Comparison of ENCODE assay signal across 1 cellular context in the genomic region with DNA sequence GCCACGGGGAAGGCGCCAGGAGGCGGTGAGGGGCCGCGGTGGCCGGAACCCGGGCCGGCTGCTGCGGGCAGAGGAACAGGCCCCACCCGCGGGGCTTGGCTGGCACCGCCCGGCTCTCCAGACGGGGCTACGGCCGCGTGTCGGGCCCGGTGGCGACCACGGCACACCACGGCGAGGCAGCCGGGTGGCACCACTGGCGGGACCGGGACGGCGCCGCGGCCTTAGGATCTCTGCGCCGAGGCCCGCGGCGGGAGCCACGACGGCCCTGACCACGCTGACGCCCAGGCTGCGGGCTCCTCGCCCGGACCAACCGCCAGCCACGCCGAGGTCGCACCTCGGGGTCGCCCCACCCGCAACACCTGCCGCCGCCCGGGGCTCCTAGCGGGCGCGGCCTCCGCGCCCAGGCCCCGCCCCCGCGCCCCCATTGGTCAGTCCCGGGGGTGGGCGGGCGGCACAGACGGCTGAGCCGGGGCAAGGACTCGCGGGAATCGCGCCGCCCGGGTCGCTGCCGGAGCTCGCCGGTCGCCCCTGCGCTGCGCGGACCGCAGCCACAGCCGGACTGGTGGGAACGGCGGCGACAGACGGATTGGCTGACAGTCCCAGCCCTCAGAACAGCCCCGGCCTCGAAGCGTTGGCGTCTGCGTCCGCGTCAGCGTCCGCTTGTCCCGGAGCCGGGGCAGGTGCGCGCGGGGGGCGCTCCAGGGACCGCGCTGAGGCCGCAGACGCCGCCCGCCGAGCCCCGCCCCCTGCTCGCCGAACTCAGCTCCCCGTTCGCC.
TF ChIP-seq lines count a peak whose summit lies in the region.

A gene with protein sequence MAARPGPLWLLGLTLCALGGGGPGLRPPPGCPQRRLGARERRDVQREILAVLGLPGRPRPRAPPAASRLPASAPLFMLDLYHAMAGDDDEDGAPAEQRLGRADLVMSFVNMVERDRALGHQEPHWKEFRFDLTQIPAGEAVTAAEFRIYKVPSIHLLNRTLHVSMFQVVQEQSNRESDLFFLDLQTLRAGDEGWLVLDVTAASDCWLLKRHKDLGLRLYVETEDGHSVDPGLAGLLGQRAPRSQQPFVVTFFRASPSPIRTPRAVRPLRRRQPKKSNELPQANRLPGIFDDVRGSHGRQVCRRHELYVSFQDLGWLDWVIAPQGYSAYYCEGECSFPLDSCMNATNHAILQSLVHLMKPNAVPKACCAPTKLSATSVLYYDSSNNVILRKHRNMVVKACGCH (plus strand): TSS at position 491 of the 776 bp plus-strand sequence. CDS start 356 bp downstream, outside the sequence.

TF ChIP-seq in HepG2, 621 proteins besides CTCF, POLR2A, EP300 and RAD21 (continued from another document and continues in another):
- TF ChIP-seq SMARCE1 (IDR thresholded peaks at IDR 0.05; ENCODE audit: borderline replicate concordance) (no peak), CHCHD3 (CRISPR knock-in tag; IDR thresholded peaks at IDR 0.05) (0 out of 2 replicates have a peak, but pooled peaks have one; percentile 43), SIN3A (IDR thresholded peaks at IDR 0.05; ENCODE audit: borderline replicate concordance, low read depth, low read length) (no peak), REL (CRISPR knock-in tag; conservative IDR thresholded peaks at IDR 0.05) (no peak), CC2D1A (CRISPR knock-in tag; IDR thresholded peaks at IDR 0.05) (no peak), BCL3 (CRISPR knock-in tag; IDR thresholded peaks at IDR 0.05) (peak; percentile 31; the same call in 1 of the 2 replicates), ZNF709 (CRISPR knock-in tag; IDR thresholded peaks at IDR 0.05) (no peak), ERF (CRISPR knock-in tag; IDR thresholded peaks at IDR 0.05) (no peak), KMT2A (CRISPR knock-in tag; IDR thresholded peaks at IDR 0.05) (no peak), CEBPZ (IDR thresholded peaks at IDR 0.05; ENCODE audit: low read length) (no peak), TFE3 (CRISPR knock-in tag; IDR thresholded peaks at IDR 0.05) (no peak), SP2 (CRISPR knock-in tag; IDR thresholded peaks at IDR 0.05) (no peak), NFYB (CRISPR knock-in tag; IDR thresholded peaks at IDR 0.05) (peak; percentile 51), REST (IDR thresholded peaks at IDR 0.05; ENCODE audit: borderline replicate concordance in 1 of 2, low read depth in 1 of 2, low read length in 2 of 2) (no peak), MEF2D (CRISPR knock-in tag; IDR thresholded peaks at IDR 0.05) (no peak), ZNF772 (CRISPR knock-in tag; IDR thresholded peaks at IDR 0.05) (no peak), HDAC2 (CRISPR knock-in tag; IDR thresholded peaks at IDR 0.05) (no peak), ZNF615 (CRISPR knock-in tag; IDR thresholded peaks at IDR 0.05; ENCODE audit: borderline replicate concordance) (no peak), ZNF589 (CRISPR knock-in tag; conservative IDR thresholded peaks at IDR 0.05) (no peak), WIZ (CRISPR knock-in tag; IDR thresholded peaks at IDR 0.05) (no peak), SNAPC5 (CRISPR knock-in tag; IDR thresholded peaks at IDR 0.05; ENCODE audit: borderline replicate concordance) (no peak), ZNF572 (CRISPR knock-in tag; IDR thresholded peaks at IDR 0.05) (no peak), HCFC1 (IDR thresholded peaks at IDR 0.05; ENCODE audit: low read depth, low read length) (no peak), KAT2B (IDR thresholded peaks at IDR 0.05; ENCODE audit: borderline replicate concordance, low read depth, low read length) (no peak)
- TF ChIP-seq, protein P1, sequence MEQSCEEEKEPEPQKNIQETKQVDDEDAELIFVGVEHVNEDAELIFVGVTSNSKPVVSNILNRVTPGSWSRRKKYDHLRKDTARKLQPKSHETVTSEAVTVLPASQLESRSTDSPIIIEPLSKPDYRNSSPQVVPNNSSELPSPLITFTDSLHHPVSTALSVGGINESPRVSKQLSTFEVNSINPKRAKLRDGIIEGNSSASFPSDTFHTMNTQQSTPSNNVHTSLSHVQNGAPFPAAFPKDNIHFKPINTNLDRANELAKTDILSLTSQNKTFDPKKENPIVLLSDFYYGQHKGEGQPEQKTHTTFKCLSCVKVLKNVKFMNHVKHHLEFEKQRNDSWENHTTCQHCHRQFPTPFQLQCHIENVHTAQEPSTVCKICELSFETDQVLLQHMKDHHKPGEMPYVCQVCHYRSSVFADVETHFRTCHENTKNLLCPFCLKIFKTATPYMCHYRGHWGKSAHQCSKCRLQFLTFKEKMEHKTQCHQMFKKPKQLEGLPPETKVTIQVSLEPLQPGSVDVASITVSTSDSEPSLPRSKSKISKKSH (CRISPR knock-in tag; IDR thresholded peaks at IDR 0.05; ENCODE audit: borderline replicate concordance) = no peak
- TF ChIP-seq, protein P2, sequence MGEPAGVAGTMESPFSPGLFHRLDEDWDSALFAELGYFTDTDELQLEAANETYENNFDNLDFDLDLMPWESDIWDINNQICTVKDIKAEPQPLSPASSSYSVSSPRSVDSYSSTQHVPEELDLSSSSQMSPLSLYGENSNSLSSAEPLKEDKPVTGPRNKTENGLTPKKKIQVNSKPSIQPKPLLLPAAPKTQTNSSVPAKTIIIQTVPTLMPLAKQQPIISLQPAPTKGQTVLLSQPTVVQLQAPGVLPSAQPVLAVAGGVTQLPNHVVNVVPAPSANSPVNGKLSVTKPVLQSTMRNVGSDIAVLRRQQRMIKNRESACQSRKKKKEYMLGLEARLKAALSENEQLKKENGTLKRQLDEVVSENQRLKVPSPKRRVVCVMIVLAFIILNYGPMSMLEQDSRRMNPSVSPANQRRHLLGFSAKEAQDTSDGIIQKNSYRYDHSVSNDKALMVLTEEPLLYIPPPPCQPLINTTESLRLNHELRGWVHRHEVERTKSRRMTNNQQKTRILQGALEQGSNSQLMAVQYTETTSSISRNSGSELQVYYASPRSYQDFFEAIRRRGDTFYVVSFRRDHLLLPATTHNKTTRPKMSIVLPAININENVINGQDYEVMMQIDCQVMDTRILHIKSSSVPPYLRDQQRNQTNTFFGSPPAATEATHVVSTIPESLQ (CRISPR knock-in tag; conservative IDR thresholded peaks at IDR 0.05) = no peak
- TF ChIP-seq, protein P3, sequence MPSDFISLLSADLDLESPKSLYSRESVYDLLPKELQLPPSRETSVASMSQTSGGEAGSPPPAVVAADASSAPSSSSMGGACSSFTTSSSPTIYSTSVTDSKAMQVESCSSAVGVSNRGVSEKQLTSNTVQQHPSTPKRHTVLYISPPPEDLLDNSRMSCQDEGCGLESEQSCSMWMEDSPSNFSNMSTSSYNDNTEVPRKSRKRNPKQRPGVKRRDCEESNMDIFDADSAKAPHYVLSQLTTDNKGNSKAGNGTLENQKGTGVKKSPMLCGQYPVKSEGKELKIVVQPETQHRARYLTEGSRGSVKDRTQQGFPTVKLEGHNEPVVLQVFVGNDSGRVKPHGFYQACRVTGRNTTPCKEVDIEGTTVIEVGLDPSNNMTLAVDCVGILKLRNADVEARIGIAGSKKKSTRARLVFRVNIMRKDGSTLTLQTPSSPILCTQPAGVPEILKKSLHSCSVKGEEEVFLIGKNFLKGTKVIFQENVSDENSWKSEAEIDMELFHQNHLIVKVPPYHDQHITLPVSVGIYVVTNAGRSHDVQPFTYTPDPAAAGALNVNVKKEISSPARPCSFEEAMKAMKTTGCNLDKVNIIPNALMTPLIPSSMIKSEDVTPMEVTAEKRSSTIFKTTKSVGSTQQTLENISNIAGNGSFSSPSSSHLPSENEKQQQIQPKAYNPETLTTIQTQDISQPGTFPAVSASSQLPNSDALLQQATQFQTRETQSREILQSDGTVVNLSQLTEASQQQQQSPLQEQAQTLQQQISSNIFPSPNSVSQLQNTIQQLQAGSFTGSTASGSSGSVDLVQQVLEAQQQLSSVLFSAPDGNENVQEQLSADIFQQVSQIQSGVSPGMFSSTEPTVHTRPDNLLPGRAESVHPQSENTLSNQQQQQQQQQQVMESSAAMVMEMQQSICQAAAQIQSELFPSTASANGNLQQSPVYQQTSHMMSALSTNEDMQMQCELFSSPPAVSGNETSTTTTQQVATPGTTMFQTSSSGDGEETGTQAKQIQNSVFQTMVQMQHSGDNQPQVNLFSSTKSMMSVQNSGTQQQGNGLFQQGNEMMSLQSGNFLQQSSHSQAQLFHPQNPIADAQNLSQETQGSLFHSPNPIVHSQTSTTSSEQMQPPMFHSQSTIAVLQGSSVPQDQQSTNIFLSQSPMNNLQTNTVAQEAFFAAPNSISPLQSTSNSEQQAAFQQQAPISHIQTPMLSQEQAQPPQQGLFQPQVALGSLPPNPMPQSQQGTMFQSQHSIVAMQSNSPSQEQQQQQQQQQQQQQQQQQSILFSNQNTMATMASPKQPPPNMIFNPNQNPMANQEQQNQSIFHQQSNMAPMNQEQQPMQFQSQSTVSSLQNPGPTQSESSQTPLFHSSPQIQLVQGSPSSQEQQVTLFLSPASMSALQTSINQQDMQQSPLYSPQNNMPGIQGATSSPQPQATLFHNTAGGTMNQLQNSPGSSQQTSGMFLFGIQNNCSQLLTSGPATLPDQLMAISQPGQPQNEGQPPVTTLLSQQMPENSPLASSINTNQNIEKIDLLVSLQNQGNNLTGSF (CRISPR knock-in tag; IDR thresholded peaks at IDR 0.05) = no peak
